16 cellular contexts compared by ENCODE assay signal in the genomic region with DNA sequence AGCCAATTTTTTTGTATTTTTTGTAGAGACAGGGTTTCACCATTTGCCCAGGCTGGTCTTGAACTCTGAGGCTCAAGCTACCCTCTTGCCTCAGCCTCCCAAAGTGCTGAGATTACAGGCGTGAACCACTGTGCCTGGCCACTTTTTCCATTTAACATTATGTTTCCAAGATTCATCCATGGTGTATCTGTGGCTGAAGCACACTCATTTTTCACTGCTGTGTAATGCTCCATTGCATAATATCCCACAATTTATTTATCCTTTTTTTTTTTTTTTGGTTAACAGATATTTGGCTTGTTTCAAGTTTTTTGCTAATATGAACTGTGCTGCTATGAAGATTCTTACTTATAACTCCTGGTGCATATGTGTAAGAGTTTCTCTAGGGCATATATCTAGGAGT. TPM values are rescaled to one million over a fixed set of nuclear protein-coding genes. Genes with fewer than 3 reads are reported as not detected.
A peak's percentile ranks its signal among the peaks of the same experiment; 100 is the strongest.
DNase-seq lines count a peak whose midpoint lies in the region; ATAC-seq and TF ChIP-seq lines count a peak whose summit lies in the region.
"Had no signal": no experiment of that assay in that cellular context is flagged by ENCODE, and none has a peak within 500 bp of the region (broad histone marks: within the 10 kb centered on the region; RNA-seq: fewer than 3 reads in every experiment).

No MANE protein-coding gene starts in this region.

- peaks cover 24% of the 10 kb centered on the region; the same call in 1 of the 2 replicates for H4K20me1 ChIP-seq in DND-41 (ENCODE audit: insufficient read depth, low read length)

- peak overlapping the region in 3 of 5 experiments; percentile 8 to 59 (median 47) for H3K4me3 Mint-ChIP-seq in brain
- no peak overlapping the region for H3K4me3 Mint-ChIP-seq in activated CD8-positive, alpha-beta T cell treated with anti-CD3 and anti-CD28 coated beads for 36 hours
- H3K4me3 Mint-ChIP-seq: H9 had no signal

- no peak overlapping the region for H3K27ac Mint-ChIP-seq in brain
- H3K27ac Mint-ChIP-seq in activated CD8-positive, alpha-beta T cell treated with anti-CD3 and anti-CD28 coated beads for 36 hours = no peak overlapping the region
- H3K27ac Mint-ChIP-seq: CD4-positive, CD25-positive, alpha-beta regulatory T cell had no signal

- TF ChIP-seq CTCF in DND-41 (IDR thresholded peaks at IDR 0.05; ENCODE audit: borderline replicate concordance, extremely low read depth, low read length, poor library complexity, severe bottlenecking) = no peak
- TF ChIP-seq CTCF in NB4 (IDR thresholded peaks at IDR 0.05; ENCODE audit: low read depth, low read length) = no peak
- TF ChIP-seq CTCF in brain (conservative IDR thresholded peaks at IDR 0.05) = no peak
- no peak for TF ChIP-seq CTCF in parathyroid adenoma (IDR thresholded peaks at IDR 0.05)
- no peak for TF ChIP-seq CTCF in activated CD8-positive, alpha-beta T cell treated with anti-CD3 and anti-CD28 coated beads for 36 hours (IDR thresholded peaks at IDR 0.05)

- DNase-seq in DND-41 (no peak), NB4 (ENCODE audit: low read depth) (no peak), middle frontal gyrus (ENCODE audit: extremely low spot score, low spot score) (no peak)
- no peak for DNase-seq in activated CD8-positive, alpha-beta T cell treated with anti-CD3 and anti-CD28 coated beads for 36 hours
- DNase-seq: ACHN; BE2C; C1 segment of cervical spinal cord; Caco-2; CD4-positive, CD25-positive, alpha-beta regulatory T cell; GDM1; H9 had no signal

- peaks cover 29% of the 10 kb centered on the region for H3K4me1 Mint-ChIP-seq in brain
- H3K4me1 Mint-ChIP-seq in activated CD8-positive, alpha-beta T cell treated with anti-CD3 and anti-CD28 coated beads for 36 hours (ENCODE audit: low read depth) = peaks cover 13% of the 10 kb centered on the region

- no peak overlapping the region for H2AFZ ChIP-seq in DND-41 (ENCODE audit: low read depth, low read length)
- H2AFZ ChIP-seq in parathyroid adenoma = no peak overlapping the region

- peaks cover 52% of the 10 kb centered on the region for H3K4me1 ChIP-seq in DND-41 (ENCODE audit: insufficient read depth, low read length)
- no peaks in the 10 kb centered on the region for H3K4me1 ChIP-seq in parathyroid adenoma

- no peak overlapping the region for H3K27ac ChIP-seq in DND-41 (ENCODE audit: low read length)
- no peak overlapping the region for H3K27ac ChIP-seq in parathyroid adenoma

- H3K27me3 Mint-ChIP-seq in brain = peaks cover 7% of the 10 kb centered on the region
- H3K27me3 Mint-ChIP-seq in activated CD8-positive, alpha-beta T cell treated with anti-CD3 and anti-CD28 coated beads for 36 hours = no peaks in the 10 kb centered on the region

- ATAC-seq in DND-41 (ENCODE audit: insufficient read depth, low read depth) = no peak
- ATAC-seq in activated CD8-positive, alpha-beta T cell treated with anti-CD3 and anti-CD28 coated beads for 36 hours = no peak
- ATAC-seq in GM19463 (IDR thresholded peaks at IDR 0.05; ENCODE audit: unreplicated experiment) = no peak

- POLR2A ChIA-PET in activated CD8-positive, alpha-beta T cell treated with anti-CD3 and anti-CD28 coated beads for 36 hours (lab: Charles Lee) = interaction anchor here (0.9 to 1.7 kb wide), 4 partner anchors 10 to 124 kb away, joined by 3 to 4 read pairs (median 4); no protein-coding TSS in a partner anchor

- H3K4me3 ChIP-seq in DND-41 (ENCODE audit: low read depth in 1 of 2, low read length in 2 of 2) (no peak overlapping the region), NB4 (ENCODE audit: low read depth, low read length) (peak overlapping the region; percentile 96), parathyroid adenoma (ENCODE audit: low read depth, low read length) (no peak overlapping the region)

- peaks cover 3% of the 10 kb centered on the region for H3K36me3 Mint-ChIP-seq in brain
- no peaks in the 10 kb centered on the region for H3K36me3 Mint-ChIP-seq in activated CD8-positive, alpha-beta T cell treated with anti-CD3 and anti-CD28 coated beads for 36 hours (ENCODE audit: low read depth)

- no peaks in the 10 kb centered on the region for H3K27me3 ChIP-seq in DND-41 (ENCODE audit: insufficient read depth, low read length, poor library complexity)
- H3K27me3 ChIP-seq in parathyroid adenoma (ENCODE audit: control insufficient read depth, insufficient read depth, low read length) = no peaks in the 10 kb centered on the region
- H3K27me3 ChIP-seq: BE2C had no signal

- H3K9ac ChIP-seq in DND-41 (ENCODE audit: low read depth, low read length) = no peak overlapping the region
- no peak overlapping the region for H3K9ac ChIP-seq in parathyroid adenoma

- 0 out of 2 replicates have a peak, but pooled peaks cover 4% of the 10 kb centered on the region for H3K36me3 ChIP-seq in DND-41 (ENCODE audit: insufficient read depth, low read length)
- no peaks in the 10 kb centered on the region for H3K36me3 ChIP-seq in parathyroid adenoma (ENCODE audit: control insufficient read depth, insufficient read depth, low read length)
- H3K36me3 ChIP-seq: BE2C had no signal

- H3K4me2 ChIP-seq in DND-41 (ENCODE audit: insufficient read depth, low read length) (peak overlapping the region; percentile 24; the same call in 1 of the 2 replicates), parathyroid adenoma (ENCODE audit: low read length) (peak overlapping the region; percentile 100)

- intact Hi-C loops in activated CD8-positive, alpha-beta T cell treated with anti-CD3 and anti-CD28 coated beads for 36 hours (cut with micrococcal nuclease) = no loop called here

- peaks cover 0 to 2% (median under 1%) of the 10 kb centered on the region in 5 experiments for H3K9me3 Mint-ChIP-seq in brain
- no peaks in the 10 kb centered on the region for H3K9me3 Mint-ChIP-seq in activated CD8-positive, alpha-beta T cell treated with anti-CD3 and anti-CD28 coated beads for 36 hours
- H3K9me3 Mint-ChIP-seq: CD4-positive, CD25-positive, alpha-beta regulatory T cell; H9 had no signal

- TF ChIP-seq POLR2A in NB4 (IDR thresholded peaks at IDR 0.05; ENCODE audit: extremely low read depth, insufficient read length) = no peak

- H3K9me3 ChIP-seq in DND-41 (ENCODE audit: insufficient read depth, low read length, severe bottlenecking) (no peaks in the 10 kb centered on the region), parathyroid adenoma (ENCODE audit: control insufficient read depth, low read length) (no peaks in the 10 kb centered on the region)
- H3K9me3 ChIP-seq: BE2C had no signal

- CTCF ChIA-PET in activated CD8-positive, alpha-beta T cell treated with anti-CD3 and anti-CD28 coated beads for 36 hours (lab: Charles Lee) = interaction anchor here (1.0 to 3.1 kb wide), 3 partner anchors 25 to 152 kb away, joined by 3 to 15 read pairs (median 3); no protein-coding TSS in a partner anchor

- peaks cover 48% of the 10 kb centered on the region for H3K79me2 ChIP-seq in DND-41 (ENCODE audit: insufficient read depth, low read length)
- H3K79me2 ChIP-seq in parathyroid adenoma = peaks cover 35% of the 10 kb centered on the region

RNA-seq across cellular contexts. Expression of a gene that starts 1.9 kb away (rescaled TPM):
- polyA plus RNA-seq in brain (ENCODE audit: insufficient read depth, low read depth, low replicate concordance) = 79.2 TPM
- 100 to 1,000 TPM; 171 to 191 TPM for total RNA-seq in activated CD8-positive, alpha-beta T cell treated with anti-CD3 and anti-CD28 coated beads for 36 hours

RNA-seq across cellular contexts. Expression of a gene that starts 45.8 kb away (rescaled TPM):
- polyA plus RNA-seq in brain (ENCODE audit: insufficient read depth, low read depth, low replicate concordance) = 108 TPM
- 10 to 100 TPM; 52.5 to 54.2 TPM for total RNA-seq in activated CD8-positive, alpha-beta T cell treated with anti-CD3 and anti-CD28 coated beads for 36 hours

RNA-seq across cellular contexts. Expression of a gene that starts 58.4 kb away (rescaled TPM):
- 6.6 TPM for polyA plus RNA-seq in brain (ENCODE audit: insufficient read depth, low read depth, low replicate concordance)
- 1 to 10 TPM; 2.3 to 2.7 TPM for total RNA-seq in activated CD8-positive, alpha-beta T cell treated with anti-CD3 and anti-CD28 coated beads for 36 hours
- total RNA-seq: Caco-2; CD4-positive, CD25-positive, alpha-beta regulatory T cell; Daoy; HT-29 had no signal
- polyA plus RNA-seq: CD4-positive, CD25-positive, alpha-beta regulatory T cell had no signal
